Comparison of ENCODE assay signal across 16 cellular contexts in the genomic region with DNA sequence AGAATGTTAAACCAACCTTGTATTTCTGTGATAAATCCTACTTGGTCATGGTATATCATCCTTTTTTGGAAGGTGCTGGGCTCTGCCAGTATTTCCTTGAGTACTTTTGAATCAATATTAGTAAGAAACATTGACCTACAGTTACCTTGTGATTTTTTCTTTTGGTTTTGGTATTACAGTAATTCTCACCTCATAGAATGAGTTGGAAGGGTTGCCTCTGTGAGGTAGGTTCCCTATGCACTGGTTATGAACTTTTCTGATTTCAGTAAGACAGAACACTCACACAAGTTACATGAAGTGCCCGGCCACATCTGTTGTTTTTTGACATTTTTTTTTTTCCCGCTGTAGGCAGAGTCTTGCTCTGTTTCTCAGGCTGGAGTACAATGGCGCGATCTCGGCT. TPM values are rescaled to one million over a fixed set of nuclear protein-coding genes. Genes with fewer than 3 reads are reported as not detected.
DNase-seq lines count a peak whose midpoint lies in the region; ATAC-seq and TF ChIP-seq lines count a peak whose summit lies in the region.
"Had no signal": no experiment of that assay in that cellular context is flagged by ENCODE, and none has a peak within 500 bp of the region (broad histone marks: within the 10 kb centered on the region; RNA-seq: fewer than 3 reads in every experiment).

No MANE protein-coding gene starts in this region.

- intact Hi-C loops in sigmoid colon (cut with DNase I): no loop called here

- H3K27ac ChIP-seq in sigmoid colon: no peak overlapping the region
- H3K27ac ChIP-seq: cardiac muscle cell, gastrocnemius medialis, vagina had no signal

- TF ChIP-seq POLR2A in sigmoid colon (IDR thresholded peaks at IDR 0.05): no peak

- ATAC-seq in GM18498 (IDR thresholded peaks at IDR 0.05; ENCODE audit: unreplicated experiment) (peak; percentile 74), GM19023 (IDR thresholded peaks at IDR 0.05; ENCODE audit: unreplicated experiment) (peak; percentile 48), HG02610 (IDR thresholded peaks at IDR 0.05; ENCODE audit: unreplicated experiment) (peak; percentile 84), HG03565 (IDR thresholded peaks at IDR 0.05; ENCODE audit: unreplicated experiment) (peak; percentile 74)
- ATAC-seq: gastrocnemius medialis had no signal

- no peak for TF ChIP-seq EP300 in sigmoid colon (IDR thresholded peaks at IDR 0.05)

- H3K27me3 ChIP-seq in sigmoid colon: no peaks in the 10 kb centered on the region
- H3K27me3 ChIP-seq: cardiac muscle cell, gastrocnemius medialis, vagina had no signal

- no peak overlapping the region for H3K4me3 ChIP-seq in sigmoid colon
- H3K4me3 ChIP-seq: cardiac muscle cell, gastrocnemius medialis, vagina had no signal

- DNase-seq in sigmoid colon (no peak), NCI-H1694 (lab: John Stamatoyannopoulos, UW) (no peak), NCI-H187 treated with DMSO at 0.1 percent for 48 hours (lab: John Stamatoyannopoulos, UW) (no peak)
- DNase-seq: activated CD4-positive, alpha-beta T cell treated with anti-CD3 and anti-CD28 coated beads, Interleukin-2, amount 50 U/mL, for 48 hours; dermis blood vessel endothelial cell; erythroblast; gastrocnemius medialis; NCI-H1930; NCI-H510A treated with DMSO at 0.1 percent for 48 hours; stimulated activated CD4-positive, alpha-beta T cell treated with anti-CD3 and anti-CD28 coated beads, Interleukin-4, amount 100 ng/mL, for 1 hour had no signal

- TF ChIP-seq CTCF in sigmoid colon (IDR thresholded peaks at IDR 0.05): no peak

- 96 to 97% methylated on average over 5 of the region's 5 CpGs for WGBS in sigmoid colon, 2 donors

- no peaks in the 10 kb centered on the region for H3K4me1 ChIP-seq in sigmoid colon
- H3K4me1 ChIP-seq: vagina had no signal

- H3K36me3 ChIP-seq in sigmoid colon: peaks cover 0 to 23% (median 2%) of the 10 kb centered on the region in 4 donors
- H3K36me3 ChIP-seq: cardiac muscle cell, vagina had no signal

- H3K9me3 ChIP-seq in sigmoid colon: no peaks in the 10 kb centered on the region
- H3K9me3 ChIP-seq: gastrocnemius medialis, vagina had no signal

RNA-seq across cellular contexts. Expression of a gene that starts 20.0 kb away (rescaled TPM):
- total RNA-seq in sigmoid colon: 10 to 100 TPM; 24.8 to 33.9 (median 29.0) TPM
- polyA plus RNA-seq in sigmoid colon: 10 to 100 TPM; 31.2 to 64.3 (median 32.9) TPM
